18 cellular contexts compared by ENCODE assay signal in genomic region chr15:70589221-70589620, GRCh38.
DNase-seq lines count a peak whose midpoint lies in the region; ATAC-seq, FAIRE-seq and TF ChIP-seq lines count a peak whose summit lies in the region.
"Had no signal": no experiment of that assay in that cellular context is flagged by ENCODE, and none has a peak within 500 bp of the region (broad histone marks: within the 10 kb centered on the region; RNA-seq: fewer than 3 reads in every experiment).

No MANE protein-coding gene starts in this region.

- H3K27me3 ChIP-seq in H9 (ENCODE audit: insufficient read depth, low read length) (peaks cover 2% of the 10 kb centered on the region; the same call in 1 of the 2 replicates), small intestine (ENCODE audit: control insufficient read depth in 2 of 2, insufficient read depth in 2 of 2, low read length in 2 of 2) (no peaks in the 10 kb centered on the region), BE2C (no peaks in the 10 kb centered on the region)
- no peaks in the 10 kb centered on the region for H3K27me3 ChIP-seq in CD8-positive, alpha-beta T cell (ENCODE audit: insufficient read depth, low read length)
- H3K27me3 ChIP-seq: BLaER1 had no signal

- H3K9me3 ChIP-seq in H9 (ENCODE audit: control insufficient read depth, low read depth, low read length) (no peaks in the 10 kb centered on the region), small intestine (ENCODE audit: control insufficient read depth, low read depth) (no peaks in the 10 kb centered on the region), BE2C (no peaks in the 10 kb centered on the region)
- H3K9me3 ChIP-seq in CD8-positive, alpha-beta T cell (ENCODE audit: low read length): peaks cover 6% of the 10 kb centered on the region
- H3K9me3 ChIP-seq: mucosa of descending colon had no signal

- H3K4me3 Mint-ChIP-seq in H9: no peak overlapping the region
- H3K4me3 Mint-ChIP-seq in CD8-positive, alpha-beta T cell: no peak overlapping the region
- H3K4me3 Mint-ChIP-seq: activated CD4-positive, alpha-beta memory T cell treated with anti-CD3 and anti-CD28 coated beads, Interleukin-2, amount 10 ng/mL, durations not matched to agents 7 days and 5 days had no signal

- H3K56ac ChIP-seq in H9 (ENCODE audit: insufficient read length, low read depth, low read length): no peak overlapping the region

- FAIRE-seq in small intestine (lab: Jason Lieb, UNC): no peak
- FAIRE-seq: GM18507 had no signal

- no peak overlapping the region for H3T11ph ChIP-seq in H9 (ENCODE audit: low read length)

- no peak overlapping the region for H4K8ac ChIP-seq in H9 (replicated peaks; ENCODE audit: insufficient read length, low read depth, low read length)

- H3K4me1 Mint-ChIP-seq in H9: peaks cover 26 to 30% of the 10 kb centered on the region in 2 experiments
- peaks cover 10% of the 10 kb centered on the region for H3K4me1 Mint-ChIP-seq in CD8-positive, alpha-beta T cell (ENCODE audit: low read depth)

- no peak overlapping the region for H2AFZ ChIP-seq in H9 (ENCODE audit: low read length)

- H3K27me3 Mint-ChIP-seq in H9 (ENCODE audit: low read depth): peaks cover 27% of the 10 kb centered on the region
- H3K27me3 Mint-ChIP-seq in CD8-positive, alpha-beta T cell (ENCODE audit: low read depth): peaks cover 20% of the 10 kb centered on the region

- no peak overlapping the region for H4K5ac ChIP-seq in H9 (ENCODE audit: insufficient read length, low read depth, low read length)

- no peak overlapping the region for H3K14ac ChIP-seq in H9 (ENCODE audit: insufficient read depth, low read length)

- no peaks in the 10 kb centered on the region for H3K79me2 ChIP-seq in H9 (ENCODE audit: insufficient read depth, low read length)

- no peak overlapping the region for H2BK12ac ChIP-seq in H9 (ENCODE audit: insufficient read length, low read depth, low read length)

- CTCF ChIA-PET in CD8-positive, alpha-beta T cell (lab: Charles Lee): interaction anchor here (1.0 kb wide), 1 partner anchor 101 kb away, joined by 5 read pairs; no protein-coding TSS in a partner anchor

- H3K9me3 Mint-ChIP-seq in H9: peaks cover 17 to 25% of the 10 kb centered on the region in 2 experiments
- H3K9me3 Mint-ChIP-seq in CD8-positive, alpha-beta T cell: peaks cover 4% of the 10 kb centered on the region

- H3K9ac ChIP-seq in H9 (ENCODE audit: extremely low read depth, insufficient read length, low read length): no peak overlapping the region
- H3K9ac ChIP-seq: BLaER1 had no signal

- H2BK15ac ChIP-seq in H9 (ENCODE audit: low read depth, low read length): no peak overlapping the region

- H3K79me1 ChIP-seq in H9 (ENCODE audit: insufficient read depth, low read depth, low read length, poor library complexity, severe bottlenecking): no peaks in the 10 kb centered on the region

- H3K27ac ChIP-seq in H9 (ENCODE audit: insufficient read length, low read depth, low read length) (no peak overlapping the region), small intestine (ENCODE audit: low read depth in 1 of 2, low read length in 1 of 2) (no peak overlapping the region)
- no peak overlapping the region for H3K27ac ChIP-seq in CD8-positive, alpha-beta T cell (ENCODE audit: low read depth, low read length)
- H3K27ac ChIP-seq: BLaER1 had no signal

- H3K18ac ChIP-seq in H9 (ENCODE audit: insufficient read length, low read depth, low read length): no peak overlapping the region

- no peak overlapping the region for H2AK5ac ChIP-seq in H9 (ENCODE audit: insufficient read length, low read length)

- H3K23ac ChIP-seq in H9 (ENCODE audit: insufficient read length, low read depth, low read length): no peak overlapping the region

- no peak overlapping the region for H4K91ac ChIP-seq in H9 (ENCODE audit: insufficient read length, low read depth, low read length)

- no peak for TF ChIP-seq CTCF in AG09309 (IDR thresholded peaks at IDR 0.05; ENCODE audit: control insufficient read depth, insufficient read depth, low read depth, low read length, missing control alignments)
- no peak for TF ChIP-seq CTCF in H9 (conservative IDR thresholded peaks at IDR 0.05)
- no peak for TF ChIP-seq CTCF in foreskin fibroblast (IDR thresholded peaks at IDR 0.05; ENCODE audit: low read depth, low read length)
- TF ChIP-seq CTCF in CD8-positive, alpha-beta T cell (IDR thresholded peaks at IDR 0.05): no peak
- TF ChIP-seq CTCF in BE2C (IDR thresholded peaks at IDR 0.05; ENCODE audit: low read depth, low read length): no peak
- no peak for TF ChIP-seq CTCF in lower leg skin (IDR thresholded peaks at IDR 0.05)

- intact Hi-C loops in CD8-positive, alpha-beta T cell (cut with DNase I, micrococcal nuclease): loop anchor here (5.0 to 10.0 kb wide), 2 partner anchors 77 to 1114 kb away; no protein-coding TSS in a partner anchor
- intact Hi-C loops in lower leg skin (cut with DNase I; ENCODE audit: low total_unique reads): no loop called here

- POLR2A ChIA-PET in CD8-positive, alpha-beta T cell (lab: Charles Lee): no interaction called here

- H3K4ac ChIP-seq in H9 (ENCODE audit: low read depth, low read length): no peak overlapping the region

- H3K4me1 ChIP-seq in H9 (ENCODE audit: insufficient read depth, low read length): no peaks in the 10 kb centered on the region
- H3K4me1 ChIP-seq in small intestine (ENCODE audit: control insufficient read depth in 2 of 2, insufficient read depth in 1 of 2, low read depth in 1 of 2, low read length in 1 of 2): no peaks in the 10 kb centered on the region
- H3K4me1 ChIP-seq in CD8-positive, alpha-beta T cell (ENCODE audit: insufficient read depth, low read length): peaks cover 7% of the 10 kb centered on the region
- H3K4me1 ChIP-seq in BE2C: no peaks in the 10 kb centered on the region
- H3K4me1 ChIP-seq: BLaER1 had no signal

- peaks cover 5 to 17% (median 12%) of the 10 kb centered on the region in 3 experiments for H3K36me3 Mint-ChIP-seq in H9 (ENCODE audit: insufficient read depth in 1 of 3, low read depth in 3 of 3)
- no peaks in the 10 kb centered on the region for H3K36me3 Mint-ChIP-seq in CD8-positive, alpha-beta T cell

- H3K4me2 ChIP-seq in H9 (ENCODE audit: insufficient read depth, insufficient read length, low read length): no peak overlapping the region
- H3K4me2 ChIP-seq: BLaER1 had no signal

- no peak for TF ChIP-seq POLR2A in lower leg skin (IDR thresholded peaks at IDR 0.05)

- H2BK20ac ChIP-seq in H9 (ENCODE audit: low read depth, low read length, poor library complexity, severe bottlenecking): no peak overlapping the region

- no peak for ATAC-seq in CD8-positive, alpha-beta T cell
- ATAC-seq: HCT116, mucosa of descending colon, Panc1 had no signal

- H3K4me3 ChIP-seq in AG09309 (ENCODE audit: control insufficient read depth, low read depth, low read length): no peak overlapping the region
- H3K4me3 ChIP-seq in foreskin fibroblast (ENCODE audit: low read depth in 1 of 2, low read length in 2 of 2): no peak overlapping the region
- no peak overlapping the region for H3K4me3 ChIP-seq in small intestine (ENCODE audit: low read depth in 1 of 2, low read length in 2 of 2)
- H3K4me3 ChIP-seq in CD8-positive, alpha-beta T cell (ENCODE audit: low read depth, low read length): no peak overlapping the region
- H3K4me3 ChIP-seq in BE2C (ENCODE audit: low read depth, low read length): no peak overlapping the region
- H3K4me3 ChIP-seq in lower leg skin (ENCODE audit: low read depth, poor library complexity, severe bottlenecking): no peak overlapping the region
- H3K4me3 ChIP-seq: BLaER1, mucosa of descending colon had no signal

- no peak overlapping the region for H2BK5ac ChIP-seq in H9 (ENCODE audit: insufficient read length, low read length)

- H3K27ac Mint-ChIP-seq in H9: no peak overlapping the region
- H3K27ac Mint-ChIP-seq in CD8-positive, alpha-beta T cell: no peak overlapping the region
- H3K27ac Mint-ChIP-seq: activated CD4-positive, alpha-beta memory T cell treated with anti-CD3 and anti-CD28 coated beads, Interleukin-2, amount 10 ng/mL, durations not matched to agents 7 days and 5 days had no signal

- H4K20me1 ChIP-seq in H9 (ENCODE audit: control insufficient read depth, insufficient read depth, insufficient read length): no peaks in the 10 kb centered on the region
- H4K20me1 ChIP-seq: BLaER1 had no signal

- H2BK120ac ChIP-seq in H9 (ENCODE audit: low read depth, low read length, poor library complexity, severe bottlenecking): no peak overlapping the region

- H3K23me2 ChIP-seq in H9 (ENCODE audit: insufficient read length, low read depth, low read length, poor library complexity, severe bottlenecking): peaks cover 11% of the 10 kb centered on the region

- H3K36me3 ChIP-seq in small intestine (ENCODE audit: control insufficient read depth in 2 of 2, insufficient read depth in 2 of 2, low read length in 2 of 2) (no peaks in the 10 kb centered on the region), BE2C (no peaks in the 10 kb centered on the region)
- H3K36me3 ChIP-seq in CD8-positive, alpha-beta T cell (ENCODE audit: insufficient read depth, low read length): no peaks in the 10 kb centered on the region
- H3K36me3 ChIP-seq: BLaER1 had no signal

- DNase-seq in AG09309 (ENCODE audit: low read depth) (peak; percentile 88), H9 (peak; percentile 2), SKM-1 treated with dmso at 0.1 percent for 144 hours (lab: John Stamatoyannopoulos, UW; ENCODE audit: unreplicated experiment) (peak; percentile 14), foreskin fibroblast (peak; percentile 48 to 54), small intestine (no peak), BE2C (no peak), lower leg skin (ENCODE audit: low spot score in 2 of 2) (no peak)
- DNase-seq in CD8-positive, alpha-beta T cell: no peak
- DNase-seq: activated CD4-positive, alpha-beta memory T cell treated with anti-CD3 and anti-CD28 coated beads, Interleukin-2, amount 10 ng/mL, durations not matched to agents 7 days and 5 days; mucosa of descending colon; NCI-H187 treated with DMSO at 0.1 percent for 48 hours; stimulated activated CD4-positive, alpha-beta T cell treated with anti-CD3 and anti-CD28 coated beads, Interleukin-4, amount 100 ng/mL, for 24 hours; stimulated activated naive CD4-positive, alpha-beta T cell; T-helper 9 cell had no signal

Comparison
In these comparisons a context has a peak if more than half of its experiments do, and no peak if none do; other contexts are left out.
1. DNase-seq: peak in AG09309 (single experiment), H9 (single experiment), SKM-1 treated with dmso at 0.1 percent for 144 hours (single experiment) and foreskin fibroblast (2 of 2); none in small intestine (single experiment), CD8-positive, alpha-beta T cell (0 of 7), BE2C (single experiment) and lower leg skin (0 of 2).